In the genomic region with DNA sequence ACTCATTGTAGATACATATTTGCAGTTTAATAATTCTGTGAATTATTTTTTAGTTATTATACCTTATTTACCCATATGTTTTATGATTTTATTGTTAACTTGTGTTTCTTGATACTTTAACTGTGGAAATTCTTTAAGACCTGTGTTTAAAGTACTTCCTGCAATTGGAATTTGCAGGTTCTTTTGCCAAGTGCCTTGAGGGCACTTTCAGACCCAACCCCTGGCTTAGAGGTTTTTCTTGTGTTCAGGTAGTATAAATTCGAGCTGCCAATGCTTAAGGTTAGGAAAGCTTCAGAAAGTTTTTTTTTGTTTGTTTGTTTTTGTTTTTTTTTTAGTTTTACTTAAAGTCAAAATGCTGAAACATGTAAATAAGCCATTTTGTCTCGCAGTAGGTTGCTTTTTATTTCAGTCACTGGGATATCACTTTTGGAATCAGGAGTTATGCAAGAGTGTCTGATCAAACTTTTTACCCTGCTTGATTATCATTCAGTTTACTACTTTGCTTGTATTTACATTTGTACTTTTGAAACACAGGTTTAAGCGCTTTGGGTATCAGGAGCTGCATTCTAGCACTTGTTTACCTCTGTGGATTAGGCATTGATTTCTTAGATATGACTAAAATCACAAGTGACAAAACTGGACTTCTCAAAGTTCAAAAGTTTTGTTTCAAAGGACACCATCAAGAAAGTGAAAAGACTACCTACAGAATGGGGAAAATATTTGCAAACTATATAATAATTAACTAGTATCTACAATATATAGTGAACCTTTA, we compare ENCODE assay signal across 1 cellular context.
TF ChIP-seq lines count a peak whose summit lies in the region.

No MANE protein-coding gene starts in this region.

TF ChIP-seq in HepG2, 621 proteins besides CTCF, POLR2A, EP300 and RAD21 (continued from another document and continues in another):
- peak; percentile 88 for TF ChIP-seq ZGPAT (CRISPR knock-in tag; IDR thresholded peaks at IDR 0.05)
- no peak for TF ChIP-seq STAG1 (CRISPR knock-in tag; IDR thresholded peaks at IDR 0.05)
- no peak for TF ChIP-seq NR1H2 (CRISPR knock-in tag; IDR thresholded peaks at IDR 0.05; ENCODE audit: borderline replicate concordance, low read depth)
- 0 out of 2 replicates have a peak, but pooled peaks have one; percentile 35 for TF ChIP-seq ZNF761 (CRISPR knock-in tag; conservative IDR thresholded peaks at IDR 0.05)
- 0 out of 2 replicates have a peak, but pooled peaks have one; percentile 31 for TF ChIP-seq ZNF124 (CRISPR knock-in tag; IDR thresholded peaks at IDR 0.05)
- TF ChIP-seq PHF5A (CRISPR knock-in tag; IDR thresholded peaks at IDR 0.05; ENCODE audit: low read depth, unreplicated experiment): no peak
- no peak for TF ChIP-seq ZNF546 (CRISPR knock-in tag; conservative IDR thresholded peaks at IDR 0.05)
- 0 out of 2 replicates have a peak, but pooled peaks have one; percentile 30 for TF ChIP-seq ARNT2 (CRISPR knock-in tag; IDR thresholded peaks at IDR 0.05; ENCODE audit: low read depth)
- no peak for TF ChIP-seq NPAS2 (CRISPR knock-in tag; IDR thresholded peaks at IDR 0.05; ENCODE audit: borderline replicate concordance)
- no peak for TF ChIP-seq PCBP1 (IDR thresholded peaks at IDR 0.05; ENCODE audit: borderline replicate concordance, low read depth, low read length)
- TF ChIP-seq ZNF652 (CRISPR knock-in tag; IDR thresholded peaks at IDR 0.05; ENCODE audit: borderline replicate concordance, low read depth): peak; percentile 53; the same call in 1 of the 2 replicates
- TF ChIP-seq FOXO4 (CRISPR knock-in tag; conservative IDR thresholded peaks at IDR 0.05): no peak
- TF ChIP-seq, protein P1, sequence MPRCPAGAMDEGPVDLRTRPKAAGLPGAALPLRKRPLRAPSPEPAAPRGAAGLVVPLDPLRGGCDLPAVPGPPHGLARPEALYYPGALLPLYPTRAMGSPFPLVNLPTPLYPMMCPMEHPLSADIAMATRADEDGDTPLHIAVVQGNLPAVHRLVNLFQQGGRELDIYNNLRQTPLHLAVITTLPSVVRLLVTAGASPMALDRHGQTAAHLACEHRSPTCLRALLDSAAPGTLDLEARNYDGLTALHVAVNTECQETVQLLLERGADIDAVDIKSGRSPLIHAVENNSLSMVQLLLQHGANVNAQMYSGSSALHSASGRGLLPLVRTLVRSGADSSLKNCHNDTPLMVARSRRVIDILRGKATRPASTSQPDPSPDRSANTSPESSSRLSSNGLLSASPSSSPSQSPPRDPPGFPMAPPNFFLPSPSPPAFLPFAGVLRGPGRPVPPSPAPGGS (CRISPR knock-in tag; IDR thresholded peaks at IDR 0.05): no peak
- no peak for TF ChIP-seq ZFY (CRISPR knock-in tag; IDR thresholded peaks at IDR 0.05)
- TF ChIP-seq SCMH1 (CRISPR knock-in tag; IDR thresholded peaks at IDR 0.05; ENCODE audit: borderline replicate concordance): no peak
- TF ChIP-seq BRCA1 (CRISPR knock-in tag; IDR thresholded peaks at IDR 0.05): peak; percentile 57; the same call in 1 of the 2 replicates
- no peak for TF ChIP-seq HMGXB3 (CRISPR knock-in tag; IDR thresholded peaks at IDR 0.05; ENCODE audit: borderline replicate concordance)
- TF ChIP-seq ZNF639 (CRISPR knock-in tag; conservative IDR thresholded peaks at IDR 0.05): no peak
- no peak for TF ChIP-seq SYNCRIP (IDR thresholded peaks at IDR 0.05; ENCODE audit: insufficient read depth, low read depth, low read length)
- TF ChIP-seq ETS1 (CRISPR knock-in tag; IDR thresholded peaks at IDR 0.05): no peak
- no peak for TF ChIP-seq NFE2L1 (CRISPR knock-in tag; IDR thresholded peaks at IDR 0.05; ENCODE audit: borderline replicate concordance)
- no peak for TF ChIP-seq ZNF550 (CRISPR knock-in tag; IDR thresholded peaks at IDR 0.05; ENCODE audit: borderline replicate concordance)
- peak; percentile 62; the same call in 1 of the 2 replicates for TF ChIP-seq ZNF331 (CRISPR knock-in tag; IDR thresholded peaks at IDR 0.05)
- TF ChIP-seq ASH2L (IDR thresholded peaks at IDR 0.05; ENCODE audit: insufficient read length, low read depth, low read length): peak; percentile 34
- no peak for TF ChIP-seq ZNF207 (IDR thresholded peaks at IDR 0.05; ENCODE audit: borderline replicate concordance)
- TF ChIP-seq MTA3 (CRISPR knock-in tag; IDR thresholded peaks at IDR 0.05): no peak
- TF ChIP-seq ETV6 (CRISPR knock-in tag; conservative IDR thresholded peaks at IDR 0.05): no peak
- no peak for TF ChIP-seq AGO2 (optimal IDR thresholded peaks at IDR 0.05; ENCODE audit: low read depth, low read length)
- no peak for TF ChIP-seq NKX3-1 (CRISPR knock-in tag; IDR thresholded peaks at IDR 0.05)
- TF ChIP-seq, protein P2, sequence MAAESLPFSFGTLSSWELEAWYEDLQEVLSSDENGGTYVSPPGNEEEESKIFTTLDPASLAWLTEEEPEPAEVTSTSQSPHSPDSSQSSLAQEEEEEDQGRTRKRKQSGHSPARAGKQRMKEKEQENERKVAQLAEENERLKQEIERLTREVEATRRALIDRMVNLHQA (CRISPR knock-in tag; IDR thresholded peaks at IDR 0.05): peak; percentile 82; the same call in 1 of the 2 replicates
- TF ChIP-seq SP2 (CRISPR knock-in tag; IDR thresholded peaks at IDR 0.05): no peak
- no peak for TF ChIP-seq ZNF589 (CRISPR knock-in tag; conservative IDR thresholded peaks at IDR 0.05)
- TF ChIP-seq, protein P3, sequence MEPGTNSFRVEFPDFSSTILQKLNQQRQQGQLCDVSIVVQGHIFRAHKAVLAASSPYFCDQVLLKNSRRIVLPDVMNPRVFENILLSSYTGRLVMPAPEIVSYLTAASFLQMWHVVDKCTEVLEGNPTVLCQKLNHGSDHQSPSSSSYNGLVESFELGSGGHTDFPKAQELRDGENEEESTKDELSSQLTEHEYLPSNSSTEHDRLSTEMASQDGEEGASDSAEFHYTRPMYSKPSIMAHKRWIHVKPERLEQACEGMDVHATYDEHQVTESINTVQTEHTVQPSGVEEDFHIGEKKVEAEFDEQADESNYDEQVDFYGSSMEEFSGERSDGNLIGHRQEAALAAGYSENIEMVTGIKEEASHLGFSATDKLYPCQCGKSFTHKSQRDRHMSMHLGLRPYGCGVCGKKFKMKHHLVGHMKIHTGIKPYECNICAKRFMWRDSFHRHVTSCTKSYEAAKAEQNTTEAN (CRISPR knock-in tag; conservative IDR thresholded peaks at IDR 0.05): 0 out of 2 replicates have a peak, but pooled peaks have one; percentile 23
- TF ChIP-seq ZFAT (CRISPR knock-in tag; conservative IDR thresholded peaks at IDR 0.05): no peak
- TF ChIP-seq RELA (CRISPR knock-in tag; IDR thresholded peaks at IDR 0.05): no peak
- TF ChIP-seq ZNF75D (CRISPR knock-in tag; IDR thresholded peaks at IDR 0.05; ENCODE audit: borderline replicate concordance): no peak
- TF ChIP-seq PREB (CRISPR knock-in tag; IDR thresholded peaks at IDR 0.05): no peak
- TF ChIP-seq PRPF4 (IDR thresholded peaks at IDR 0.05; ENCODE audit: low read depth, low read length, poor library complexity, severe bottlenecking): no peak
- TF ChIP-seq, protein P4, sequence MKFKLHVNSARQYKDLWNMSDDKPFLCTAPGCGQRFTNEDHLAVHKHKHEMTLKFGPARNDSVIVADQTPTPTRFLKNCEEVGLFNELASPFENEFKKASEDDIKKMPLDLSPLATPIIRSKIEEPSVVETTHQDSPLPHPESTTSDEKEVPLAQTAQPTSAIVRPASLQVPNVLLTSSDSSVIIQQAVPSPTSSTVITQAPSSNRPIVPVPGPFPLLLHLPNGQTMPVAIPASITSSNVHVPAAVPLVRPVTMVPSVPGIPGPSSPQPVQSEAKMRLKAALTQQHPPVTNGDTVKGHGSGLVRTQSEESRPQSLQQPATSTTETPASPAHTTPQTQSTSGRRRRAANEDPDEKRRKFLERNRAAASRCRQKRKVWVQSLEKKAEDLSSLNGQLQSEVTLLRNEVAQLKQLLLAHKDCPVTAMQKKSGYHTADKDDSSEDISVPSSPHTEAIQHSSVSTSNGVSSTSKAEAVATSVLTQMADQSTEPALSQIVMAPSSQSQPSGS (CRISPR knock-in tag; IDR thresholded peaks at IDR 0.05): peak; percentile 67
- TF ChIP-seq, protein P5, sequence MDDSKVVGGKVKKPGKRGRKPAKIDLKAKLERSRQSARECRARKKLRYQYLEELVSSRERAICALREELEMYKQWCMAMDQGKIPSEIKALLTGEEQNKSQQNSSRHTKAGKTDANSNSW (CRISPR knock-in tag; IDR thresholded peaks at IDR 0.05; ENCODE audit: borderline replicate concordance): no peak
- 0 out of 2 replicates have a peak, but pooled peaks have one; percentile 40 for TF ChIP-seq ESRRA (CRISPR knock-in tag; IDR thresholded peaks at IDR 0.05; ENCODE audit: low read depth)
- TF ChIP-seq ZNF878 (CRISPR knock-in tag; IDR thresholded peaks at IDR 0.05): peak; percentile 74; the same call in 1 of the 2 replicates
- TF ChIP-seq ZNF674 (CRISPR knock-in tag; IDR thresholded peaks at IDR 0.05; ENCODE audit: low read depth): no peak
- no peak for TF ChIP-seq ZNF883 (CRISPR knock-in tag; IDR thresholded peaks at IDR 0.05; ENCODE audit: not compliant biosample characterization)
- TF ChIP-seq ZNF264 (CRISPR knock-in tag; IDR thresholded peaks at IDR 0.05): peak; percentile 76; the same call in 1 of the 2 replicates
- no peak for TF ChIP-seq ZNF747 (CRISPR knock-in tag; IDR thresholded peaks at IDR 0.05; ENCODE audit: borderline replicate concordance)
